ENCODE assay signal across 28 cellular contexts in genomic region chr20:22055981-22056380, GRCh38.
"Had no signal": no experiment of that assay in that cellular context is flagged by ENCODE, and none has a peak within 500 bp of the region (broad histone marks: within the 10 kb centered on the region; RNA-seq: fewer than 3 reads in every experiment).

No MANE protein-coding gene starts in this region.

- FAIRE-seq: urothelium cell line had no signal

- H3K27ac Mint-ChIP-seq: stimulated activated effector memory CD8-positive, alpha-beta T cell treated with anti-CD3 and anti-CD28 coated beads, Interleukin-12 subunit alpha, Interleukin-12 subunit beta, amount 100 ng/mL, for 72 hours; stimulated activated memory B cell treated with anti-CD40 and anti-IgM and Interleukin-4, amounts not matched to agents 10 μg/mL and 1 μg/mL and 100 μg/mL, for 72 hours; stimulated activated naive B cell treated with anti-CD40 and anti-IgM and Interleukin-4, amounts not matched to agents 10 μg/mL and 1 μg/mL and 100 μg/mL, for 72 hours; stimulated activated naive CD8-positive, alpha-beta T cell treated with anti-CD3 and anti-CD28 coated beads, Interleukin-15, amount 100 ng/mL, for 72 hours; stimulated activated naive CD8-positive, alpha-beta T cell treated with anti-CD3 and anti-CD28 coated beads, Interleukin-15, Interleukin-2, amounts not matched to agents 100 ng/mL and 50 ng/mL, for 24 hours; type B pancreatic cell had no signal

- H3K27me3 Mint-ChIP-seq: stimulated activated memory B cell treated with anti-CD40 and anti-IgM and Interleukin-4, amounts not matched to agents 10 μg/mL and 1 μg/mL and 100 μg/mL, for 72 hours; stimulated activated naive B cell treated with anti-CD40 and anti-IgM and Interleukin-4, amounts not matched to agents 10 μg/mL and 1 μg/mL and 100 μg/mL, for 72 hours; stimulated activated naive CD8-positive, alpha-beta T cell treated with anti-CD3 and anti-CD28 coated beads, Interleukin-15, amount 100 ng/mL, for 72 hours; stimulated activated naive CD8-positive, alpha-beta T cell treated with anti-CD3 and anti-CD28 coated beads, Interleukin-15, Interleukin-2, amounts not matched to agents 100 ng/mL and 50 ng/mL, for 24 hours had no signal

- H3K4me3 Mint-ChIP-seq: stimulated activated effector memory CD8-positive, alpha-beta T cell treated with anti-CD3 and anti-CD28 coated beads, Interleukin-12 subunit alpha, Interleukin-12 subunit beta, amount 100 ng/mL, for 72 hours; stimulated activated memory B cell treated with anti-CD40 and anti-IgM and Interleukin-4, amounts not matched to agents 10 μg/mL and 1 μg/mL and 100 μg/mL, for 72 hours; stimulated activated naive B cell treated with anti-CD40 and anti-IgM and Interleukin-4, amounts not matched to agents 10 μg/mL and 1 μg/mL and 100 μg/mL, for 72 hours; stimulated activated naive CD8-positive, alpha-beta T cell treated with anti-CD3 and anti-CD28 coated beads, Interleukin-15, amount 100 ng/mL, for 72 hours; stimulated activated naive CD8-positive, alpha-beta T cell treated with anti-CD3 and anti-CD28 coated beads, Interleukin-15, Interleukin-2, amounts not matched to agents 100 ng/mL and 50 ng/mL, for 24 hours; type B pancreatic cell had no signal

- H3K9me3 Mint-ChIP-seq: type B pancreatic cell had no signal

- H3K36me3 ChIP-seq: stomach, suprapubic skin, thoracic aorta, thyroid gland, tibial artery, tibial nerve, transverse colon, upper lobe of left lung, upper lobe of right lung, uterus, vagina had no signal

- H3K9me3 ChIP-seq: suprapubic skin, testis, thoracic aorta, thyroid gland, tibial artery, tibial nerve, transverse colon, upper lobe of left lung, upper lobe of right lung, uterus, vagina had no signal

- DNase-seq: stimulated activated CD4-positive, alpha-beta T cell treated with anti-CD3 and anti-CD28 coated beads, Interleukin-2, amount 100 ng/mL, for 48 hours; stimulated activated CD4-positive, alpha-beta T cell treated with anti-CD3 and anti-CD28 coated beads, Interleukin-4, amount 100 ng/mL, for 1 hour; stimulated activated CD4-positive, alpha-beta T cell treated with anti-CD3 and anti-CD28 coated beads, Interleukin-4, amount 100 ng/mL, for 24 hours; stimulated activated CD4-positive, alpha-beta T cell treated with anti-CD3 and anti-CD28 coated beads, Interleukin-4, amount 100 ng/mL, for 4 hours; stimulated activated CD8-positive, alpha-beta memory T cell treated with anti-CD3 and anti-CD28 coated beads, Interleukin-4, amount 100 ng/mL, for 48 hours; stimulated activated naive B cell treated with anti-CD40 and anti-IgM and Interleukin-4, amounts not matched to agents 10 μg/mL and 1 μg/mL and 100 μg/mL, for 72 hours; stimulated activated naive CD4-positive, alpha-beta T cell; stimulated activated naive CD8-positive, alpha-beta T cell treated with anti-CD3 and anti-CD28 coated beads, Interleukin-15, amount 100 ng/mL, for 72 hours; stimulated activated naive CD8-positive, alpha-beta T cell treated with anti-CD3 and anti-CD28 coated beads, Interleukin-15, Interleukin-2, amounts not matched to agents 100 U/mL and 50 U/mL, for 24 hours; stomach; substantia nigra; testis; thyroid gland; tibial artery; transverse colon; trophoblast cell; upper lobe of left lung; upper lobe of right lung; uterus had no signal

- H3K4me3 ChIP-seq: stomach, suprapubic skin, testis, thoracic aorta, thyroid gland, tibial artery, tibial nerve, transverse colon, upper lobe of left lung, upper lobe of right lung, uterus, vagina had no signal

- H3K27ac ChIP-seq: stomach, suprapubic skin, testis, thoracic aorta, thyroid gland, tibial artery, tibial nerve, transverse colon, upper lobe of left lung, upper lobe of right lung, uterus, vagina had no signal

- ATAC-seq: stimulated activated effector memory CD8-positive, alpha-beta T cell treated with anti-CD3 and anti-CD28 coated beads, Interleukin-12 subunit alpha, Interleukin-12 subunit beta, amount 100 ng/mL, for 72 hours; stimulated activated memory B cell treated with anti-CD40 and anti-IgM and Interleukin-4, amounts not matched to agents 10 μg/mL and 1 μg/mL and 100 μg/mL, for 72 hours; stimulated activated naive B cell treated with anti-CD40 and anti-IgM and Interleukin-4, amounts not matched to agents 10 μg/mL and 1 μg/mL and 100 μg/mL, for 72 hours; stimulated activated naive CD8-positive, alpha-beta T cell treated with anti-CD3 and anti-CD28 coated beads, Interleukin-15, amount 100 ng/mL, for 72 hours; stimulated activated naive CD8-positive, alpha-beta T cell treated with anti-CD3 and anti-CD28 coated beads, Interleukin-15, Interleukin-2, amounts not matched to agents 100 U/mL and 50 U/mL, for 24 hours; upper lobe of right lung had no signal

- H3K4me1 Mint-ChIP-seq: stimulated activated effector memory CD8-positive, alpha-beta T cell treated with anti-CD3 and anti-CD28 coated beads, Interleukin-12 subunit alpha, Interleukin-12 subunit beta, amount 100 ng/mL, for 72 hours; stimulated activated memory B cell treated with anti-CD40 and anti-IgM and Interleukin-4, amounts not matched to agents 10 μg/mL and 1 μg/mL and 100 μg/mL, for 72 hours; stimulated activated naive B cell treated with anti-CD40 and anti-IgM and Interleukin-4, amounts not matched to agents 10 μg/mL and 1 μg/mL and 100 μg/mL, for 72 hours; stimulated activated naive CD8-positive, alpha-beta T cell treated with anti-CD3 and anti-CD28 coated beads, Interleukin-15, amount 100 ng/mL, for 72 hours had no signal

- H3K27me3 ChIP-seq: stomach, suprapubic skin, testis, thyroid gland, tibial artery, tibial nerve, transverse colon, upper lobe of left lung, upper lobe of right lung, uterus, vagina had no signal

- H3K4me1 ChIP-seq: stomach, suprapubic skin, testis, thyroid gland, tibial artery, tibial nerve, transverse colon, upper lobe of left lung, upper lobe of right lung, uterus, vagina had no signal

- H3K36me3 Mint-ChIP-seq: stimulated activated effector memory CD8-positive, alpha-beta T cell treated with anti-CD3 and anti-CD28 coated beads, Interleukin-12 subunit alpha, Interleukin-12 subunit beta, amount 100 ng/mL, for 72 hours; stimulated activated memory B cell treated with anti-CD40 and anti-IgM and Interleukin-4, amounts not matched to agents 10 μg/mL and 1 μg/mL and 100 μg/mL, for 72 hours; stimulated activated naive B cell treated with anti-CD40 and anti-IgM and Interleukin-4, amounts not matched to agents 10 μg/mL and 1 μg/mL and 100 μg/mL, for 72 hours; type B pancreatic cell had no signal
